In genomic region chr1:113958691-113959090, GRCh38 we compare ENCODE assay signal across 1 cellular context.
TF ChIP-seq lines count a peak whose summit lies in the region.

No MANE protein-coding gene starts in this region.

TF ChIP-seq in IMR-90, 13 proteins besides CTCF, POLR2A, EP300 and RAD21:
- TF ChIP-seq CEBPB (IDR thresholded peaks at IDR 0.05; ENCODE audit: low read depth, low read length) (peak; percentile 47), RFX5 (IDR thresholded peaks at IDR 0.05; ENCODE audit: low read depth, low read length) (no peak)
